ENCODE assay signal across 8 cellular contexts in genomic region chr4:75514131-75514948, GRCh38. TPM values are rescaled to one million over a fixed set of nuclear protein-coding genes. Genes with fewer than 3 reads are reported as not detected.
A peak's percentile ranks its signal among the peaks of the same experiment; 100 is the strongest.
DNase-seq lines count a peak whose midpoint lies in the region; ATAC-seq and TF ChIP-seq lines count a peak whose summit lies in the region.

Gene RCHY1, minus strand, starts transcription at chr4:75514403. Its CDS starts 117 bp downstream, at chr4:75514286.
Gene THAP6, plus strand, starts transcription at chr4:75514473. Its CDS starts 980 bp downstream, at chr4:75515453.

- intact Hi-C loops in Panc1 (cut with micrococcal nuclease; ENCODE audit: unreplicated experiment): no loop called here
- intact Hi-C loops in esophagus muscularis mucosa (cut with DNase I): no loop called here

- ATAC-seq in GM21723 (IDR thresholded peaks at IDR 0.05; ENCODE audit: unreplicated experiment): peak; percentile 96
- peak; percentile 98 for ATAC-seq in Panc1
- ATAC-seq in activated T-cell treated with anti-CD3 and anti-CD28 coated beads, Interleukin-2, amount 50 U/mL, for 4 hours: peak; percentile 95
- ATAC-seq in stimulated activated effector memory CD8-positive, alpha-beta T cell treated with anti-CD3 and anti-CD28 coated beads, Interleukin-12 subunit alpha, Interleukin-12 subunit beta, amount 100 ng/mL, for 72 hours: peak; percentile 95

- peak; percentile 49 for TF ChIP-seq POLR2A in esophagus muscularis mucosa (IDR thresholded peaks at IDR 0.05; ENCODE audit: low read depth)

- H3K4me1 ChIP-seq in Panc1 (ENCODE audit: control insufficient read depth, insufficient read depth, low read length) (peaks cover 11% of the 10 kb centered on the region), esophagus muscularis mucosa (peaks cover 29 to 64% (median 52%) of the 10 kb centered on the region in 4 donors)

- H3K36me3 Mint-ChIP-seq in activated T-cell treated with anti-CD3 and anti-CD28 coated beads, Interleukin-2, amount 50 U/mL, for 4 hours (ENCODE audit: insufficient read depth): peaks cover 21% of the 10 kb centered on the region
- H3K36me3 Mint-ChIP-seq in stimulated activated effector memory CD8-positive, alpha-beta T cell treated with anti-CD3 and anti-CD28 coated beads, Interleukin-12 subunit alpha, Interleukin-12 subunit beta, amount 100 ng/mL, for 72 hours: peaks cover 54% of the 10 kb centered on the region

- DNase-seq in DMS53 treated with DMSO at 0.1 percent for 48 hours (lab: John Stamatoyannopoulos, UW; ENCODE audit: unreplicated experiment) (peak; percentile 89), KG1 (lab: John Stamatoyannopoulos, UW) (peak; percentile 89), Panc1 (ENCODE audit: low read depth, low spot score) (peak; percentile 82), esophagus muscularis mucosa (ENCODE audit: extremely low spot score) (peak; percentile 99), myocyte (ENCODE audit: low read depth) (peak; percentile 98)
- DNase-seq in activated T-cell treated with anti-CD3 and anti-CD28 coated beads, Interleukin-2, amount 50 U/mL, for 4 hours: peak; percentile 83
- DNase-seq in stimulated activated effector memory CD8-positive, alpha-beta T cell treated with anti-CD3 and anti-CD28 coated beads, Interleukin-12 subunit alpha, Interleukin-12 subunit beta, amount 100 ng/mL, for 72 hours (ENCODE audit: low spot score in 2 of 2): peak; percentile 81 to 97

- POLR2A ChIA-PET in Panc1 (lab: Charles Lee): interaction anchor here (0.7 kb wide), 1 partner anchor 13 kb away, joined by 3 read pairs; no protein-coding TSS in a partner anchor

- under 1% methylated on average over 61 of the region's 61 CpGs for WGBS in esophagus muscularis mucosa

- H3K4me3 Mint-ChIP-seq in activated T-cell treated with anti-CD3 and anti-CD28 coated beads, Interleukin-2, amount 50 U/mL, for 4 hours: no peak within 1 kb of the TSS
- H3K4me3 Mint-ChIP-seq in stimulated activated effector memory CD8-positive, alpha-beta T cell treated with anti-CD3 and anti-CD28 coated beads, Interleukin-12 subunit alpha, Interleukin-12 subunit beta, amount 100 ng/mL, for 72 hours: no peak within 1 kb of the TSS

- in situ Hi-C loops in Panc1 (cut with HindIII; ENCODE audit: low pct_unique_long_range_greater_than_20kb, low sequenced_read_pairs): no loop called here

- CTCF ChIA-PET in Panc1 (lab: Charles Lee): no interaction called here

- no peak within 1 kb of the TSS for H3K27ac Mint-ChIP-seq in stimulated activated effector memory CD8-positive, alpha-beta T cell treated with anti-CD3 and anti-CD28 coated beads, Interleukin-12 subunit alpha, Interleukin-12 subunit beta, amount 100 ng/mL, for 72 hours

- no peaks in the 10 kb centered on the region for H3K9me3 Mint-ChIP-seq in activated T-cell treated with anti-CD3 and anti-CD28 coated beads, Interleukin-2, amount 50 U/mL, for 4 hours
- H3K9me3 Mint-ChIP-seq in stimulated activated effector memory CD8-positive, alpha-beta T cell treated with anti-CD3 and anti-CD28 coated beads, Interleukin-12 subunit alpha, Interleukin-12 subunit beta, amount 100 ng/mL, for 72 hours: no peaks in the 10 kb centered on the region

- H3K9me3 ChIP-seq in Panc1 (ENCODE audit: control insufficient read depth, insufficient read depth, low read depth, low read length): no peaks in the 10 kb centered on the region
- no peaks in the 10 kb centered on the region for H3K9me3 ChIP-seq in esophagus muscularis mucosa

- peak within 1 kb of the TSS; percentile 91 to 92 for H3K4me3 ChIP-seq in Panc1 (ENCODE audit: low read depth in 2 of 2, low read length in 2 of 2)
- peak within 1 kb of the TSS; percentile 67 to 88 (median 74) for H3K4me3 ChIP-seq in esophagus muscularis mucosa

- BruUV-seq in Panc1 (replicated peaks; lab: Mats Ljungman, UMichigan): no TSS peak

- H3K27ac ChIP-seq in Panc1 (ENCODE audit: low read length) (peak within 1 kb of the TSS; percentile 94), esophagus muscularis mucosa (replicated peaks in 1 of 4) (peak within 1 kb of the TSS; percentile 91 to 97 (median 94))

- no peak for TF ChIP-seq EP300 in esophagus muscularis mucosa (IDR thresholded peaks at IDR 0.05)

- H3K27me3 ChIP-seq in Panc1 (ENCODE audit: control insufficient read depth, insufficient read depth, low read length): no peaks in the 10 kb centered on the region
- no peaks in the 10 kb centered on the region for H3K27me3 ChIP-seq in esophagus muscularis mucosa

- H3K36me3 ChIP-seq in Panc1 (ENCODE audit: control insufficient read depth, insufficient read depth, low read length): peaks cover 7% of the 10 kb centered on the region
- peaks cover 5 to 27% (median 10%) of the 10 kb centered on the region in 4 donors for H3K36me3 ChIP-seq in esophagus muscularis mucosa

- no peak for TF ChIP-seq CTCF in Panc1 (IDR thresholded peaks at IDR 0.05)
- TF ChIP-seq CTCF in esophagus muscularis mucosa (IDR thresholded peaks at IDR 0.05): no peak

- H3K27me3 Mint-ChIP-seq in activated T-cell treated with anti-CD3 and anti-CD28 coated beads, Interleukin-2, amount 50 U/mL, for 4 hours (ENCODE audit: low read depth): no peaks in the 10 kb centered on the region

- peaks cover 47% of the 10 kb centered on the region for H3K4me1 Mint-ChIP-seq in activated T-cell treated with anti-CD3 and anti-CD28 coated beads, Interleukin-2, amount 50 U/mL, for 4 hours (ENCODE audit: low read depth)
- H3K4me1 Mint-ChIP-seq in stimulated activated effector memory CD8-positive, alpha-beta T cell treated with anti-CD3 and anti-CD28 coated beads, Interleukin-12 subunit alpha, Interleukin-12 subunit beta, amount 100 ng/mL, for 72 hours: peaks cover 24% of the 10 kb centered on the region

RNA-seq across cellular contexts. Expression of gene RCHY1, which starts in this region (rescaled TPM):
- total RNA-seq in Panc1 (2021; ENCODE audit: unreplicated experiment): 17.1 TPM
- 18.7 TPM for polyA plus RNA-seq in Panc1 (2012; ENCODE audit: insufficient read length)
- total RNA-seq in activated T-cell treated with anti-CD3 and anti-CD28 coated beads, Interleukin-2, amount 50 U/mL, for 4 hours: 10 to 100 TPM; 30.4 to 38.3 (median 34.6) TPM
- 10 to 100 TPM; 10.9 to 20.8 (median 18.4) TPM for total RNA-seq in esophagus muscularis mucosa
- 38.5 and 44.8 TPM in 2 replicates for total RNA-seq in myocyte
- polyA plus RNA-seq in myocyte (2012): 20.6 TPM

RNA-seq across cellular contexts. Expression of gene THAP6, which starts in this region (rescaled TPM):
- 13.9 TPM for total RNA-seq in Panc1 (2021; ENCODE audit: unreplicated experiment)
- polyA plus RNA-seq in Panc1 (2012; ENCODE audit: insufficient read length): 3.7 TPM
- 10 to 100 TPM; 13.6 to 20.9 (median 14.0) TPM for total RNA-seq in activated T-cell treated with anti-CD3 and anti-CD28 coated beads, Interleukin-2, amount 50 U/mL, for 4 hours
- total RNA-seq in esophagus muscularis mucosa: 10 to 100 TPM; 11.0 to 21.2 (median 12.8) TPM
- total RNA-seq in myocyte: 14.6 and 20.4 TPM in 2 replicates
- polyA plus RNA-seq in myocyte (2012): 6.1 TPM

Comparison
In these comparisons a context has a peak if more than half of its experiments do, and no peak if none do; other contexts are left out.
1. Peak in every context shown above with its lines: DNase-seq, ATAC-seq, H3K4me3 ChIP-seq and H3K27ac ChIP-seq.